Comparison of ENCODE assay signal across 9 cellular contexts in the genomic region with DNA sequence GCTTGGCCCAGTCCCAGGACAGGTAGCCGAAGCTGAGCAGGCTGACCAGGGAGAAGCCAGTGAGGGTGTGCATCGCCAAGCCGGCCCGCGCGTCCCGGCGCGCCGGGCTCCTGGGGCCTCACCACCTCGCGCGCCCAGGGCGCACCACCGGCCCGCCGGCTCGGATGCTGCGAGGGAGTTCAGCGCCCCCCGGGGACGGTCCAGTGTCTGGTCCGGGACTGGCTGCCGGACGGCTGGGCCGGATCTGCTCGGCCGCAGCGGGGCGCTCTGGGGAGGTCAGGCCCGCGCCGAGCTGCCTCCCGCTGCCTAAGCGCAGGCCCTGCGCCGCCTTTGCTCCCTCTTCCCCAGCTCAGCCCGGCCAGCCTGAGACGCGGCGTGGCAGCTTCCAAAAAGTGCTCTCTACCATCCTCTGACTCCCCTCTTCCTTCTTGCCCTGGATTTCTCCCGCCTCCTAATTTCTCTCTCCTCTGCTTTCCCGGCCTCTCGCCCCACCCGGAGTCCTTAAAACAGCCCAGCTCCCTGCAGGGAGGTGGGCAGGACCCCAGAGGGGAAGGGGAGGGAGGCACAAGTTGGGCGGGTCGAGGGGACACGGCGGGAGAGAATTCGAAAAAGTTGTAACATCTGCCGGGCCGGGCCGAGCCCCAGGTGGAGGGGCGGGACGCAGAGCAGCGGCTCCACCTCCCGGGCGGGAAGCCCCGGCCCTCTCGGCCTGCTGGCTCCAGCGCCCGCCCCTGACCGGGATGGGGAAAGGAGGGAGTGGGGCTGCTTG.
DNase-seq lines count a peak whose midpoint lies in the region; ATAC-seq and TF ChIP-seq lines count a peak whose summit lies in the region.
"Had no signal": no experiment of that assay in that cellular context is flagged by ENCODE, and none has a peak within 500 bp of the region (broad histone marks: within the 10 kb centered on the region; RNA-seq: fewer than 3 reads in every experiment).

A gene (minus strand): TSS at position 605 of the 769 bp plus-strand sequence. CDS start 532 bp downstream, at position 73.

- H3K27me3 ChIP-seq in NT2/D1 (ENCODE audit: insufficient read depth, insufficient read length) = peaks cover 2% of the 10 kb centered on the region

- no peaks in the 10 kb centered on the region for H3K36me3 Mint-ChIP-seq in nephron (ENCODE audit: low read depth)

- DNase-seq in AG08395 (ENCODE audit: low spot score) (peak; percentile 69), NT2/D1 (ENCODE audit: low read depth, low spot score) (peak; percentile 60), fibroblast of pulmonary artery (ENCODE audit: low read depth) (peak; percentile 29), NCI-H345 treated with DMSO at 0.1 percent for 48 hours (lab: John Stamatoyannopoulos, UW; ENCODE audit: unreplicated experiment) (no peak), midbrain (lab: John Stamatoyannopoulos, UW) (no peak)
- DNase-seq: activated CD4-positive, alpha-beta T cell treated with anti-CD3 and anti-CD28 coated beads for 36 hours had no signal

- H3K9me3 Mint-ChIP-seq in nephron = no peaks in the 10 kb centered on the region

- H3K9ac ChIP-seq in NT2/D1 (ENCODE audit: insufficient read length, low read depth) = peak within 1 kb of the TSS; percentile 83

- TF ChIP-seq CTCF in fibroblast of pulmonary artery (IDR thresholded peaks at IDR 0.05; ENCODE audit: low read length, missing control alignments) (no peak), nephron (IDR thresholded peaks at IDR 0.05; ENCODE audit: unreplicated experiment in 3 of 3) (peak; percentile 26 to 30 (median 30))

- H3K9me3 ChIP-seq in NT2/D1 (ENCODE audit: insufficient read depth, low read length) = no peaks in the 10 kb centered on the region

- H3K4me3 ChIP-seq in NT2/D1 (ENCODE audit: insufficient read length, low read depth) = peak within 1 kb of the TSS; percentile 60
- peak within 1 kb of the TSS; percentile 36 for H3K4me3 ChIP-seq in fibroblast of pulmonary artery (replicated peaks; ENCODE audit: low read depth, low read length)

- peaks cover 8% of the 10 kb centered on the region for H3K4me1 ChIP-seq in NT2/D1 (ENCODE audit: insufficient read depth, insufficient read length)

- peak within 1 kb of the TSS; percentile 76 to 87 (median 85) for H3K4me3 Mint-ChIP-seq in nephron
- H3K4me3 Mint-ChIP-seq: activated CD4-positive, alpha-beta T cell treated with anti-CD3 and anti-CD28 coated beads for 36 hours had no signal

- peak within 1 kb of the TSS; percentile 95 to 99 (median 97) for H3K27ac Mint-ChIP-seq in nephron
- H3K27ac Mint-ChIP-seq: activated CD4-positive, alpha-beta T cell treated with anti-CD3 and anti-CD28 coated beads for 36 hours had no signal

- H3K36me3 ChIP-seq in NT2/D1 (ENCODE audit: insufficient read depth, insufficient read length, low read length) = peaks cover 11% of the 10 kb centered on the region

- peaks cover 14% of the 10 kb centered on the region for H3K27me3 Mint-ChIP-seq in nephron (ENCODE audit: low read depth)

- H3K4me1 Mint-ChIP-seq in nephron = peaks cover 69% of the 10 kb centered on the region

- ATAC-seq in GM21576 (IDR thresholded peaks at IDR 0.05; ENCODE audit: unreplicated experiment) (no peak), GM21390 (IDR thresholded peaks at IDR 0.05; ENCODE audit: unreplicated experiment) (no peak)
- ATAC-seq: activated CD4-positive, alpha-beta T cell treated with anti-CD3 and anti-CD28 coated beads for 36 hours had no signal

Comparison
In these comparisons a context has a peak if more than half of its experiments do, and no peak if none do; other contexts are left out.
1. DNase-seq: peak in AG08395 (single experiment), NT2/D1 (single experiment) and fibroblast of pulmonary artery (single experiment); none in NCI-H345 treated with DMSO at 0.1 percent for 48 hours (single experiment) and midbrain (single experiment).